ENCODE assay signal across 1 cellular context in the genomic region with DNA sequence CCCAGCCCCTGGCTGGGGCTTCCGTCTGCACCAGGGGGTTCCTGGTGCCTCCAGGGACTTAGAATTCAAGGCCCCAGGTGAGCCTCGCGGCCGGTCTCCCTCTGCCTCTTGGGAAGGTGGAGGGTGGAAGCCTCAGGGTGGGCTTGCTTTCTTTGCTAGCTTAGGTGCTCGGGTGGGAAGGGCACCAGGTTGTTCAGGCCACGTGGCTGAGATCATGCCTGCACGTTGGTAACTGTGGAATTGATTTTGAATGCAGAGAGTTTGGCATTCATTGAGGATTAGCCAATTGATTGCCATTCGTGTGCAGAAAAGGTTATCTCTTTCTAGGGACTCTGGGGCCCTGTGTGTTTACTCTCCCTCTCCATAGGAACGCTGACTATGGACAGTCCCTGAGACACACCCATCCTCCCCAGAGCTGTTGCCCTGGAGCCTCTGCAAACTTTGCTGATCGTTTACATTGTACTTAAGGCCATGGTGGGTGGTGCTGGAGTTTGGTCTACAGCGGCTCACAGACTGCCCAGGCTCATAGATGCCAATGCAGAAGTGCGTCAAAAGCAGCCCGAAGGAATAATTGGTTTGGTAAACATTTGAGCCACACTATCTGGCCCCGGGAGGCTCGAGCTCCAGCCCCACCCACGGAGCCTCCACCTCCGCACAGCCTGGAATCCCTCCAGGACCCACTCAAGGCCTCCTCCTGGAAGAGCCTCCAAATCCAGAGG.
A peak's percentile ranks its signal among the peaks of the same experiment; 100 is the strongest.
TF ChIP-seq lines count a peak whose summit lies in the region.

No MANE protein-coding gene starts in this region.

TF ChIP-seq in HepG2, 621 proteins besides CTCF, POLR2A, EP300 and RAD21 (continued from another document and continues in another):
- TF ChIP-seq KDM6A (CRISPR knock-in tag; IDR thresholded peaks at IDR 0.05; ENCODE audit: low read depth) (no peak), HNRNPL (IDR thresholded peaks at IDR 0.05; ENCODE audit: low read depth, low read length) (0 out of 2 replicates have a peak, but pooled peaks have one; percentile 37), ZNF331 (CRISPR knock-in tag; IDR thresholded peaks at IDR 0.05) (no peak), ISL2 (CRISPR knock-in tag; IDR thresholded peaks at IDR 0.05) (0 out of 2 replicates have a peak, but pooled peaks have one; percentile 20), KLF12 (CRISPR knock-in tag; IDR thresholded peaks at IDR 0.05; ENCODE audit: borderline replicate concordance) (peak; percentile 78; the same call in 1 of the 2 replicates), ZBTB38 (CRISPR knock-in tag; IDR thresholded peaks at IDR 0.05) (no peak), SALL1 (CRISPR knock-in tag; IDR thresholded peaks at IDR 0.05) (peak; percentile 25), ISX (CRISPR knock-in tag; conservative IDR thresholded peaks at IDR 0.05) (peak; percentile 45; the same call in 1 of the 2 replicates), MZF1 (CRISPR knock-in tag; IDR thresholded peaks at IDR 0.05; ENCODE audit: borderline replicate concordance) (no peak), CC2D1A (CRISPR knock-in tag; IDR thresholded peaks at IDR 0.05) (no peak), GABPB1 (CRISPR knock-in tag; IDR thresholded peaks at IDR 0.05) (no peak), ZZZ3 (CRISPR knock-in tag; IDR thresholded peaks at IDR 0.05; ENCODE audit: borderline replicate concordance) (no peak), ZNF780A (CRISPR knock-in tag; IDR thresholded peaks at IDR 0.05) (no peak), ZNF180 (CRISPR knock-in tag; IDR thresholded peaks at IDR 0.05; ENCODE audit: borderline replicate concordance, low read depth) (no peak), MIER2 (CRISPR knock-in tag; IDR thresholded peaks at IDR 0.05) (no peak), RFXAP (CRISPR knock-in tag; IDR thresholded peaks at IDR 0.05; ENCODE audit: borderline replicate concordance) (no peak), CHCHD3 (CRISPR knock-in tag; IDR thresholded peaks at IDR 0.05) (no peak), FOXA3 (CRISPR knock-in tag; IDR thresholded peaks at IDR 0.05) (peak; percentile 58), WIZ (CRISPR knock-in tag; IDR thresholded peaks at IDR 0.05) (no peak), ZNF562 (CRISPR knock-in tag; IDR thresholded peaks at IDR 0.05; ENCODE audit: borderline replicate concordance) (no peak), NKX3-1 (CRISPR knock-in tag; IDR thresholded peaks at IDR 0.05) (0 out of 2 replicates have a peak, but pooled peaks have one; percentile 50), ZNF460 (CRISPR knock-in tag; IDR thresholded peaks at IDR 0.05; ENCODE audit: borderline replicate concordance) (no peak), IRX3 (CRISPR knock-in tag; IDR thresholded peaks at IDR 0.05; ENCODE audit: borderline replicate concordance, low read depth) (no peak), AGO2 (optimal IDR thresholded peaks at IDR 0.05; ENCODE audit: low read depth, low read length) (no peak)
- TF ChIP-seq, protein P1, sequence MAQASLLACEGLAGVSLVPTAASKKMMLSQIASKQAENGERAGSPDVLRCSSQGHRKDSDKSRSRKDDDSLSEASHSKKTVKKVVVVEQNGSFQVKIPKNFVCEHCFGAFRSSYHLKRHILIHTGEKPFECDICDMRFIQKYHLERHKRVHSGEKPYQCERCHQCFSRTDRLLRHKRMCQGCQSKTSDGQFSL (CRISPR knock-in tag; IDR thresholded peaks at IDR 0.05): no peak
- TF ChIP-seq, protein P2, sequence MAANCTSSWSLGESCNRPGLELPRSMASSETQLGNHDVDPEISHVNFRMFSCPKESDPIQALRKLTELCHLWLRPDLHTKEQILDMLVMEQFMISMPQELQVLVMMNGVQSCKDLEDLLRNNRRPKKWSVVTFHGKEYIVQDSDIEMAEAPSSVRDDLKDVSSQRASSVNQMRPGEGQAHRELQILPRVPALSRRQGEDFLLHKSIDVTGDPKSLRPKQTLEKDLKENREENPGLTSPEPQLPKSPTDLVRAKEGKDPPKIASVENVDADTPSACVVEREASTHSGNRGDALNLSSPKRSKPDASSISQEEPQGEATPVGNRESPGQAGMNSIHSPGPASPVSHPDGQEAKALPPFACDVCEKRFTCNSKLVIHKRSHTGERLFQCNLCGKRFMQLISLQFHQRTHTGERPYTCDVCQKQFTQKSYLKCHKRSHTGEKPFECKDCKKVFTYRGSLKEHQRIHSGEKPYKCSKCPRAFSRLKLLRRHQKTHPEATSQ (CRISPR knock-in tag; IDR thresholded peaks at IDR 0.05; ENCODE audit: borderline replicate concordance): peak; percentile 61; the same call in 1 of the 2 replicates
- TF ChIP-seq, protein P3, sequence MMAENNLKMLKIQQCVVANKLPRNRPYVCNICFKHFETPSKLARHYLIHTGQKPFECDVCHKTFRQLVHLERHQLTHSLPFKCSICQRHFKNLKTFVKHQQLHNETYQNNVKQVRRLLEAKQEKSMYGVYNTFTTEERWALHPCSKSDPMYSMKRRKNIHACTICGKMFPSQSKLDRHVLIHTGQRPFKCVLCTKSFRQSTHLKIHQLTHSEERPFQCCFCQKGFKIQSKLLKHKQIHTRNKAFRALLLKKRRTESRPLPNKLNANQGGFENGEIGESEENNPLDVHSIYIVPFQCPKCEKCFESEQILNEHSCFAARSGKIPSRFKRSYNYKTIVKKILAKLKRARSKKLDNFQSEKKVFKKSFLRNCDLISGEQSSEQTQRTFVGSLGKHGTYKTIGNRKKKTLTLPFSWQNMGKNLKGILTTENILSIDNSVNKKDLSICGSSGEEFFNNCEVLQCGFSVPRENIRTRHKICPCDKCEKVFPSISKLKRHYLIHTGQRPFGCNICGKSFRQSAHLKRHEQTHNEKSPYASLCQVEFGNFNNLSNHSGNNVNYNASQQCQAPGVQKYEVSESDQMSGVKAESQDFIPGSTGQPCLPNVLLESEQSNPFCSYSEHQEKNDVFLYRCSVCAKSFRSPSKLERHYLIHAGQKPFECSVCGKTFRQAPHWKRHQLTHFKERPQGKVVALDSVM (CRISPR knock-in tag; IDR thresholded peaks at IDR 0.05): 0 out of 2 replicates have a peak, but pooled peaks have one; percentile 19
- TF ChIP-seq, protein P4, sequence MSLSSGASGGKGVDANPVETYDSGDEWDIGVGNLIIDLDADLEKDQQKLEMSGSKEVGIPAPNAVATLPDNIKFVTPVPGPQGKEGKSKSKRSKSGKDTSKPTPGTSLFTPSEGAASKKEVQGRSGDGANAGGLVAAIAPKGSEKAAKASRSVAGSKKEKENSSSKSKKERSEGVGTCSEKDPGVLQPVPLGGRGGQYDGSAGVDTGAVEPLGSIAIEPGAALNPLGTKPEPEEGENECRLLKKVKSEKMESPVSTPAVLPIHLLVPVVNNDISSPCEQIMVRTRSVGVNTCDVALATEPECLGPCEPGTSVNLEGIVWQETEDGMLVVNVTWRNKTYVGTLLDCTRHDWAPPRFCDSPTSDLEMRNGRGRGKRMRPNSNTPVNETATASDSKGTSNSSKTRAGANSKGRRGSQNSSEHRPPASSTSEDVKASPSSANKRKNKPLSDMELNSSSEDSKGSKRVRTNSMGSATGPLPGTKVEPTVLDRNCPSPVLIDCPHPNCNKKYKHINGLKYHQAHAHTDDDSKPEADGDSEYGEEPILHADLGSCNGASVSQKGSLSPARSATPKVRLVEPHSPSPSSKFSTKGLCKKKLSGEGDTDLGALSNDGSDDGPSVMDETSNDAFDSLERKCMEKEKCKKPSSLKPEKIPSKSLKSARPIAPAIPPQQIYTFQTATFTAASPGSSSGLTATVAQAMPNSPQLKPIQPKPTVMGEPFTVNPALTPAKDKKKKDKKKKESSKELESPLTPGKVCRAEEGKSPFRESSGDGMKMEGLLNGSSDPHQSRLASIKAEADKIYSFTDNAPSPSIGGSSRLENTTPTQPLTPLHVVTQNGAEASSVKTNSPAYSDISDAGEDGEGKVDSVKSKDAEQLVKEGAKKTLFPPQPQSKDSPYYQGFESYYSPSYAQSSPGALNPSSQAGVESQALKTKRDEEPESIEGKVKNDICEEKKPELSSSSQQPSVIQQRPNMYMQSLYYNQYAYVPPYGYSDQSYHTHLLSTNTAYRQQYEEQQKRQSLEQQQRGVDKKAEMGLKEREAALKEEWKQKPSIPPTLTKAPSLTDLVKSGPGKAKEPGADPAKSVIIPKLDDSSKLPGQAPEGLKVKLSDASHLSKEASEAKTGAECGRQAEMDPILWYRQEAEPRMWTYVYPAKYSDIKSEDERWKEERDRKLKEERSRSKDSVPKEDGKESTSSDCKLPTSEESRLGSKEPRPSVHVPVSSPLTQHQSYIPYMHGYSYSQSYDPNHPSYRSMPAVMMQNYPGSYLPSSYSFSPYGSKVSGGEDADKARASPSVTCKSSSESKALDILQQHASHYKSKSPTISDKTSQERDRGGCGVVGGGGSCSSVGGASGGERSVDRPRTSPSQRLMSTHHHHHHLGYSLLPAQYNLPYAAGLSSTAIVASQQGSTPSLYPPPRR (CRISPR knock-in tag; IDR thresholded peaks at IDR 0.05; ENCODE audit: borderline replicate concordance): peak; percentile 97
- TF ChIP-seq, protein P5, sequence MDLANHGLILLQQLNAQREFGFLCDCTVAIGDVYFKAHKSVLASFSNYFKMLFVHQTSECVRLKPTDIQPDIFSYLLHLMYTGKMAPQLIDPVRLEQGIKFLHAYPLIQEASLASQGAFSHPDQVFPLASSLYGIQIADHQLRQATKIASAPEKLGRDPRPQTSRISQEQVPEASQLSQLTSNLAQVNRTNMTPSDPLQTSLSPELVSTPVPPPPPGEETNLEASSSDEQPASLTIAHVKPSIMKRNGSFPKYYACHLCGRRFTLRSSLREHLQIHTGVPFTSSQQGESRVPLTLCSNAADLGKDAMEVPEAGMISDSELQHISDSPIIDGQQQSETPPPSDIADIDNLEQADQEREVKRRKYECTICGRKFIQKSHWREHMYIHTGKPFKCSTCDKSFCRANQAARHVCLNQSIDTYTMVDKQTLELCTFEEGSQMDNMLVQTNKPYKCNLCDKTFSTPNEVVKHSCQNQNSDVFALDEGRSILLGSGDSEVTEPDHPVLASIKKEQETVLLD (CRISPR knock-in tag; IDR thresholded peaks at IDR 0.05; ENCODE audit: low read depth): no peak
- TF ChIP-seq, protein P6, sequence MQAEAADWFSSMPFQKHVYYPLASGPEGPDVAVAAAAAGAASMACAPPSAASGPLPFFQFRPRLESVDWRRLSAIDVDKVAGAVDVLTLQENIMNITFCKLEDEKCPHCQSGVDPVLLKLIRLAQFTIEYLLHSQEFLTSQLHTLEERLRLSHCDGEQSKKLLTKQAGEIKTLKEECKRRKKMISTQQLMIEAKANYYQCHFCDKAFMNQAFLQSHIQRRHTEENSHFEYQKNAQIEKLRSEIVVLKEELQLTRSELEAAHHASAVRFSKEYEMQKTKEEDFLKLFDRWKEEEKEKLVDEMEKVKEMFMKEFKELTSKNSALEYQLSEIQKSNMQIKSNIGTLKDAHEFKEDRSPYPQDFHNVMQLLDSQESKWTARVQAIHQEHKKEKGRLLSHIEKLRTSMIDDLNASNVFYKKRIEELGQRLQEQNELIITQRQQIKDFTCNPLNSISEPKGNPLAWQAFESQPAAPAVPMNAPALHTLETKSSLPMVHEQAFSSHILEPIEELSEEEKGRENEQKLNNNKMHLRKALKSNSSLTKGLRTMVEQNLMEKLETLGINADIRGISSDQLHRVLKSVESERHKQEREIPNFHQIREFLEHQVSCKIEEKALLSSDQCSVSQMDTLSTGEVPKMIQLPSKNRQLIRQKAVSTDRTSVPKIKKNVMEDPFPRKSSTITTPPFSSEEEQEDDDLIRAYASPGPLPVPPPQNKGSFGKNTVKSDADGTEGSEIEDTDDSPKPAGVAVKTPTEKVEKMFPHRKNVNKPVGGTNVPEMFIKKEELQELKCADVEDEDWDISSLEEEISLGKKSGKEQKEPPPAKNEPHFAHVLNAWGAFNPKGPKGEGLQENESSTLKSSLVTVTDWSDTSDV (CRISPR knock-in tag; IDR thresholded peaks at IDR 0.05): no peak
- TF ChIP-seq, protein P7, sequence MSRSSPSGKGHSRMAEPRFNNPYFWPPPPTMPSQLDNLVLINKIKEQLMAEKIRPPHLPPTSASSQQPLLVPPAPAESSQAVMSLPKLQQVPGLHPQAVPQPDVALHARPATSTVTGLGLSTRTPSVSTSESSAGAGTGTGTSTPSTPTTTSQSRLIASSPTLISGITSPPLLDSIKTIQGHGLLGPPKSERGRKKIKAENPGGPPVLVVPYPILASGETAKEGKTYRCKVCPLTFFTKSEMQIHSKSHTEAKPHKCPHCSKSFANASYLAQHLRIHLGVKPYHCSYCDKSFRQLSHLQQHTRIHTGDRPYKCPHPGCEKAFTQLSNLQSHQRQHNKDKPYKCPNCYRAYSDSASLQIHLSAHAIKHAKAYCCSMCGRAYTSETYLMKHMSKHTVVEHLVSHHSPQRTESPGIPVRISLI (CRISPR knock-in tag; IDR thresholded peaks at IDR 0.05; ENCODE audit: borderline replicate concordance): no peak
- TF ChIP-seq, protein P8, sequence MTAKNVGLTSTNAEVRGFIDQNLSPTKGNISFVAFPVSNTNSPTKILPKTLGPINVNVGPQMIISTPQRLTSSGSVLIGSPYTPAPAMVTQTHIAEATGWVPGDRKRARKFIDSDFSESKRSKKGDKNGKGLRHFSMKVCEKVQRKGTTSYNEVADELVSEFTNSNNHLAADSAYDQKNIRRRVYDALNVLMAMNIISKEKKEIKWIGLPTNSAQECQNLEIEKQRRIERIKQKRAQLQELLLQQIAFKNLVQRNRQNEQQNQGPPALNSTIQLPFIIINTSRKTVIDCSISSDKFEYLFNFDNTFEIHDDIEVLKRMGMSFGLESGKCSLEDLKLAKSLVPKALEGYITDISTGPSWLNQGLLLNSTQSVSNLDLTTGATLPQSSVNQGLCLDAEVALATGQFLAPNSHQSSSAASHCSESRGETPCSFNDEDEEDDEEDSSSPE (CRISPR knock-in tag; IDR thresholded peaks at IDR 0.05): 0 out of 2 replicates have a peak, but pooled peaks have one; percentile 34
- TF ChIP-seq, protein P9, sequence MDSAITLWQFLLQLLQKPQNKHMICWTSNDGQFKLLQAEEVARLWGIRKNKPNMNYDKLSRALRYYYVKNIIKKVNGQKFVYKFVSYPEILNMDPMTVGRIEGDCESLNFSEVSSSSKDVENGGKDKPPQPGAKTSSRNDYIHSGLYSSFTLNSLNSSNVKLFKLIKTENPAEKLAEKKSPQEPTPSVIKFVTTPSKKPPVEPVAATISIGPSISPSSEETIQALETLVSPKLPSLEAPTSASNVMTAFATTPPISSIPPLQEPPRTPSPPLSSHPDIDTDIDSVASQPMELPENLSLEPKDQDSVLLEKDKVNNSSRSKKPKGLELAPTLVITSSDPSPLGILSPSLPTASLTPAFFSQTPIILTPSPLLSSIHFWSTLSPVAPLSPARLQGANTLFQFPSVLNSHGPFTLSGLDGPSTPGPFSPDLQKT (CRISPR knock-in tag; IDR thresholded peaks at IDR 0.05; ENCODE audit: borderline replicate concordance): no peak
- TF ChIP-seq, protein P10, sequence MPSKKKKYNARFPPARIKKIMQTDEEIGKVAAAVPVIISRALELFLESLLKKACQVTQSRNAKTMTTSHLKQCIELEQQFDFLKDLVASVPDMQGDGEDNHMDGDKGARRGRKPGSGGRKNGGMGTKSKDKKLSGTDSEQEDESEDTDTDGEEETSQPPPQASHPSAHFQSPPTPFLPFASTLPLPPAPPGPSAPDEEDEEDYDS (CRISPR knock-in tag; IDR thresholded peaks at IDR 0.05): no peak
- TF ChIP-seq, protein P11, sequence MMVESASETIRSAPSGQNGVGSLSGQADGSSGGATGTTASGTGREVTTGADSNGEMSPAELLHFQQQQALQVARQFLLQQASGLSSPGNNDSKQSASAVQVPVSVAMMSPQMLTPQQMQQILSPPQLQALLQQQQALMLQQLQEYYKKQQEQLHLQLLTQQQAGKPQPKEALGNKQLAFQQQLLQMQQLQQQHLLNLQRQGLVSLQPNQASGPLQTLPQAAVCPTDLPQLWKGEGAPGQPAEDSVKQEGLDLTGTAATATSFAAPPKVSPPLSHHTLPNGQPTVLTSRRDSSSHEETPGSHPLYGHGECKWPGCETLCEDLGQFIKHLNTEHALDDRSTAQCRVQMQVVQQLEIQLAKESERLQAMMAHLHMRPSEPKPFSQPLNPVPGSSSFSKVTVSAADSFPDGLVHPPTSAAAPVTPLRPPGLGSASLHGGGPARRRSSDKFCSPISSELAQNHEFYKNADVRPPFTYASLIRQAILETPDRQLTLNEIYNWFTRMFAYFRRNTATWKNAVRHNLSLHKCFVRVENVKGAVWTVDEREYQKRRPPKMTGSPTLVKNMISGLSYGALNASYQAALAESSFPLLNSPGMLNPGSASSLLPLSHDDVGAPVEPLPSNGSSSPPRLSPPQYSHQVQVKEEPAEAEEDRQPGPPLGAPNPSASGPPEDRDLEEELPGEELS (CRISPR knock-in tag; IDR thresholded peaks at IDR 0.05): peak; percentile 85
